8 cellular contexts compared by ENCODE assay signal in genomic region chr9:130053109-130053503, GRCh38. TPM values are rescaled to one million over a fixed set of nuclear protein-coding genes. Genes with fewer than 3 reads are reported as not detected.
DNase-seq lines count a peak whose midpoint lies in the region; ATAC-seq and TF ChIP-seq lines count a peak whose summit lies in the region.

No MANE protein-coding gene starts in this region.

- peaks cover 25% of the 10 kb centered on the region for H3K4me1 Mint-ChIP-seq in activated T-cell treated with anti-CD3 and anti-CD28 coated beads, Interleukin-2, amount 50 U/mL, for 4 hours (ENCODE audit: low read depth)

- TF ChIP-seq CTCF in astrocyte of the spinal cord (IDR thresholded peaks at IDR 0.05; ENCODE audit: low read depth, low read length) (no peak), lower leg skin (IDR thresholded peaks at IDR 0.05) (no peak), tibial artery (IDR thresholded peaks at IDR 0.05) (no peak)

- intact Hi-C loops in lower leg skin (cut with DNase I; ENCODE audit: low total_unique reads): loop anchor here (10.0 kb wide), 1 partner anchor 168 kb away; no protein-coding TSS in a partner anchor
- intact Hi-C loops in tibial artery (cut with DNase I; ENCODE audit: low total_unique reads): no loop called here

- peaks cover 1% of the 10 kb centered on the region for H3K36me3 Mint-ChIP-seq in activated T-cell treated with anti-CD3 and anti-CD28 coated beads, Interleukin-2, amount 50 U/mL, for 4 hours (ENCODE audit: insufficient read depth)

- H3K36me3 ChIP-seq in tibial artery: peaks cover 0 to 4% (median under 1%) of the 10 kb centered on the region in 3 donors

- TF ChIP-seq POLR2A in lower leg skin (IDR thresholded peaks at IDR 0.05): no peak

- no peaks in the 10 kb centered on the region for H3K27me3 Mint-ChIP-seq in activated T-cell treated with anti-CD3 and anti-CD28 coated beads, Interleukin-2, amount 50 U/mL, for 4 hours (ENCODE audit: low read depth)

- H3K4me3 ChIP-seq in astrocyte of the spinal cord (ENCODE audit: low read depth, low read length): peak overlapping the region; percentile 95
- H3K4me3 ChIP-seq in lower leg skin (ENCODE audit: low read depth, poor library complexity, severe bottlenecking): peak overlapping the region; percentile 100
- peak overlapping the region; percentile 82 to 95 for H3K4me3 ChIP-seq in tibial artery

- no peak for DNase-seq in activated T-cell treated with anti-CD3 and anti-CD28 coated beads, Interleukin-2, amount 50 U/mL, for 4 hours
- DNase-seq in activated T-cell treated with anti-CD3 and anti-CD28 coated beads for 4 hours (no peak), astrocyte of the spinal cord (ENCODE audit: low read depth, low spot score) (no peak), lower leg skin (ENCODE audit: low spot score in 2 of 2) (no peak), tibial artery (no peak), GDM1 (lab: John Stamatoyannopoulos, UW) (no peak), T-helper 9 cell (no peak)

- WGBS in lower leg skin, 2 donors: 9 to 16% methylated on average over 9 of the region's 9 CpGs

- H3K9me3 ChIP-seq in tibial artery: no peaks in the 10 kb centered on the region

- H3K9me3 Mint-ChIP-seq in activated T-cell treated with anti-CD3 and anti-CD28 coated beads, Interleukin-2, amount 50 U/mL, for 4 hours: no peaks in the 10 kb centered on the region

- no peak for ATAC-seq in activated T-cell treated with anti-CD3 and anti-CD28 coated beads, Interleukin-2, amount 50 U/mL, for 4 hours
- no peak for ATAC-seq in GM19351 (IDR thresholded peaks at IDR 0.05; ENCODE audit: unreplicated experiment)

- peak overlapping the region; percentile 93 for H3K4me3 Mint-ChIP-seq in activated T-cell treated with anti-CD3 and anti-CD28 coated beads, Interleukin-2, amount 50 U/mL, for 4 hours

- no peaks in the 10 kb centered on the region for H3K27me3 ChIP-seq in tibial artery

- H3K4me1 ChIP-seq in tibial artery: peaks cover 3 to 43% (median 26%) of the 10 kb centered on the region in 4 donors

- in situ Hi-C loops in astrocyte of the spinal cord (cut with HindIII; ENCODE audit: low sequenced_read_pairs): no loop called here

- peak overlapping the region; percentile 90 to 94 for H3K27ac ChIP-seq in tibial artery

RNA-seq across cellular contexts. Expression of gene GPR107, which starts 0.6 kb away (rescaled TPM):
- total RNA-seq in activated T-cell treated with anti-CD3 and anti-CD28 coated beads, Interleukin-2, amount 50 U/mL, for 4 hours: 10 to 100 TPM; 15.9 to 21.7 (median 17.9) TPM
- total RNA-seq in lower leg skin: 10 to 100 TPM; 28.1 to 34.5 (median 32.9) TPM

RNA-seq across cellular contexts. Expression of gene FNBP1, which starts 10.1 kb away (rescaled TPM):
- total RNA-seq in activated T-cell treated with anti-CD3 and anti-CD28 coated beads, Interleukin-2, amount 50 U/mL, for 4 hours: 100 to 1,000 TPM; 156 to 174 (median 163) TPM
- 10 to 100 TPM; 29.7 to 62.3 (median 40.0) TPM for total RNA-seq in lower leg skin
